Comparison of ENCODE assay signal across 8 cellular contexts in genomic region chr4:152045781-152046571, GRCh38.
DNase-seq lines count a peak whose midpoint lies in the region; ATAC-seq and TF ChIP-seq lines count a peak whose summit lies in the region.

No MANE protein-coding gene starts in this region.

- peak; percentile 33 for DNase-seq in activated T-cell treated with anti-CD3 and anti-CD28 coated beads, Interleukin-2, amount 50 U/mL, for 1 hour
- peak; percentile 78 for DNase-seq in iPS DF 19.7 (ENCODE audit: low read depth, low spot score)
- peak; percentile 26 for DNase-seq in stimulated activated CD4-positive, alpha-beta T cell treated with anti-CD3 and anti-CD28 coated beads, Interleukin-4, amount 100 ng/mL, for 1 hour
- no peak for DNase-seq in NCI-H2196 (lab: John Stamatoyannopoulos, UW; ENCODE audit: unreplicated experiment)
- no peak for DNase-seq in NAMALWA (ENCODE audit: low spot score)

- peak; percentile 81 for TF ChIP-seq CTCF in GM12875 (IDR thresholded peaks at IDR 0.05; ENCODE audit: borderline replicate concordance, insufficient read depth, low read depth, low read length)

- ATAC-seq in HG02678 (IDR thresholded peaks at IDR 0.05; ENCODE audit: unreplicated experiment) (peak; percentile 55), HG02571 (IDR thresholded peaks at IDR 0.05; ENCODE audit: unreplicated experiment) (no peak)

- no peak overlapping the region for H3K4me3 ChIP-seq in GM12875 (ENCODE audit: low read depth, low read length)

Comparison
In these comparisons a context has a peak if more than half of its experiments do, and no peak if none do; other contexts are left out.
1. DNase-seq: peak in activated T-cell treated with anti-CD3 and anti-CD28 coated beads, Interleukin-2, amount 50 U/mL, for 1 hour (single experiment), iPS DF 19.7 (single experiment) and stimulated activated CD4-positive, alpha-beta T cell treated with anti-CD3 and anti-CD28 coated beads, Interleukin-4, amount 100 ng/mL, for 1 hour (single experiment); none in NCI-H2196 (single experiment) and NAMALWA (single experiment).